19 cellular contexts compared by ENCODE assay signal in the genomic region with DNA sequence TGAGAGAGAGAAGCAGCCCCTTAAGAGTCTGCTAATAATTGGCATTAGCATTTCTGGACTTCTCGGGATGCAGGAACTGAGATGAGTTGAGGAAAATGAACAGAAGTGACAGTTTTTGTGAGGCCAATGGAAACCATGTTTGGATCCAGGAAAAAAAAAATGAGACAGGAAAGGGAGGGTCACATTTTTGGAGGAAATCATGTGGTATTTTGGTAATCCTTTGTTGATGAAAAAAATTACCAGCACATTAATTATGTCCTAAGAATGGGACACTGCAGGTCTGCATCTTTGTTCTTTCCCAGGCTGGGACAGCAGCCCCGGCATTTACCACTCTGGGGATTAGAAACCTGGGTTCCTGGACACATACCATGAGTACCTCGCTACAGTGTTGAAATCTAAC.
DNase-seq lines count a peak whose midpoint lies in the region; TF ChIP-seq lines count a peak whose summit lies in the region.
"Had no signal": no experiment of that assay in that cellular context is flagged by ENCODE, and none has a peak within 500 bp of the region (broad histone marks: within the 10 kb centered on the region; RNA-seq: fewer than 3 reads in every experiment).

No MANE protein-coding gene starts in this region.

- H3K9me3 Mint-ChIP-seq in nephron progenitor cell, result peaks cover 13% of the 10 kb centered on the region
- H3K9me3 Mint-ChIP-seq: CD4-positive, alpha-beta T cell had no signal

- peaks cover 14% of the 10 kb centered on the region for H3K4me1 Mint-ChIP-seq in nephron progenitor cell

- H3K4me3 ChIP-seq in ascending aorta (no peak overlapping the region), thyroid gland (replicated peaks in 1 of 3) (no peak overlapping the region)
- H3K4me3 ChIP-seq: GM12878 had no signal

- no peak for TF ChIP-seq POLR2A in thyroid gland (IDR thresholded peaks at IDR 0.05)

- peak overlapping the region; percentile 33 for H3K27ac Mint-ChIP-seq in nephron progenitor cell
- H3K27ac Mint-ChIP-seq: CD4-positive, alpha-beta T cell; HFFc6; IgD-negative memory B cell had no signal

- H3K27ac ChIP-seq in ascending aorta (peak overlapping the region; percentile 13 to 44), thyroid gland (peak overlapping the region in 2 of 3 donors; percentile 10 to 30)
- H3K27ac ChIP-seq: C4-2B had no signal

- 59 to 74% methylated on average over 3 of the region's 3 CpGs for WGBS in thyroid gland, 2 donors

- no peaks in the 10 kb centered on the region for H3K36me3 ChIP-seq in ascending aorta
- no peaks in the 10 kb centered on the region for H3K36me3 ChIP-seq in thyroid gland
- H3K36me3 ChIP-seq: BE2C had no signal

- H3K9me3 ChIP-seq in ascending aorta (no peaks in the 10 kb centered on the region), thyroid gland (no peaks in the 10 kb centered on the region)
- H3K9me3 ChIP-seq: BE2C had no signal

- TF ChIP-seq CTCF in ascending aorta (IDR thresholded peaks at IDR 0.05) (no peak), nephron progenitor cell (IDR thresholded peaks at IDR 0.05) (no peak), thyroid gland (IDR thresholded peaks at IDR 0.05) (no peak)

- intact Hi-C loops in ascending aorta (cut with DNase I), result no loop called here
- intact Hi-C loops in thyroid gland (cut with DNase I), result no loop called here

- H3K4me1 ChIP-seq in ascending aorta (no peaks in the 10 kb centered on the region), thyroid gland (no peaks in the 10 kb centered on the region)
- H3K4me1 ChIP-seq: BE2C had no signal

- DNase-seq in ascending aorta (ENCODE audit: low spot score in 2 of 2) (no peak), lung microvascular endothelial cell (ENCODE audit: low read depth in 2 of 2) (peak; percentile 32 to 66), nephron progenitor cell (no peak), thyroid gland (no peak), DMS114 treated with DMSO at 0.1 percent for 48 hours (lab: John Stamatoyannopoulos, UW; ENCODE audit: unreplicated experiment) (no peak), DMS53 (lab: John Stamatoyannopoulos, UW) (no peak), NCI-H526 treated with DMSO at 0.1 percent for 48 hours (lab: John Stamatoyannopoulos, UW) (no peak)
- no peak for DNase-seq in stimulated activated naive CD4-positive, alpha-beta T cell (lab: John Stamatoyannopoulos, UW)
- DNase-seq: ACHN; BE2C; CD4-positive, alpha-beta T cell; DND-41; EL; H7; HFFc6; KBM-7 had no signal

- H3K36me3 Mint-ChIP-seq in nephron progenitor cell (ENCODE audit: low read depth), result no peaks in the 10 kb centered on the region
- H3K36me3 Mint-ChIP-seq: IgD-negative memory B cell had no signal

- no peak overlapping the region for H3K4me3 Mint-ChIP-seq in nephron progenitor cell
- H3K4me3 Mint-ChIP-seq: CD4-positive, alpha-beta T cell; HFFc6; IgD-negative memory B cell had no signal

- peaks cover 9% of the 10 kb centered on the region for H3K27me3 Mint-ChIP-seq in nephron progenitor cell (ENCODE audit: low read depth, poor library complexity)

- H3K27me3 ChIP-seq in ascending aorta (no peaks in the 10 kb centered on the region), thyroid gland (no peaks in the 10 kb centered on the region)
- H3K27me3 ChIP-seq: BE2C had no signal

Comparison
In these comparisons a context has a peak if more than half of its experiments do, and no peak if none do; other contexts are left out.
1. DNase-seq: peak in lung microvascular endothelial cell (2 of 2); none in ascending aorta (0 of 2), nephron progenitor cell (single experiment), thyroid gland (0 of 2), DMS114 treated with DMSO at 0.1 percent for 48 hours (single experiment), DMS53 (single experiment), stimulated activated naive CD4-positive, alpha-beta T cell (0 of 6) and NCI-H526 treated with DMSO at 0.1 percent for 48 hours (single experiment).